ENCODE assay signal across 8 cellular contexts in genomic region chr3:129119365-129120100, GRCh38. TPM values are rescaled to one million over a fixed set of nuclear protein-coding genes. Genes with fewer than 3 reads are reported as not detected.
A peak's percentile ranks its signal among the peaks of the same experiment; 100 is the strongest.
DNase-seq lines count a peak whose midpoint lies in the region; ATAC-seq lines count a peak whose summit lies in the region.

No MANE protein-coding gene starts in this region.

- H3K27ac Mint-ChIP-seq in activated CD8-positive, alpha-beta memory T cell treated with anti-CD3 and anti-CD28 coated beads, Interleukin-2, amount 10 ng/mL, durations not matched to agents 7 days and 5 days = peak overlapping the region; percentile 97
- peak overlapping the region; percentile 97 for H3K27ac Mint-ChIP-seq in activated T-helper 2 cell treated with anti-CD3 and anti-CD28 coated beads, Interferon-gamma antibody, Interleukin-2, Interleukin-4, amounts not matched to agents 10 μg/mL and 5 μg/mL and 100 μg/mL, durations not matched to agents 14 hours and 24 hours and 36 hours
- peak overlapping the region; percentile 98 to 99 for H3K27ac Mint-ChIP-seq in stimulated activated naive CD8-positive, alpha-beta T cell treated with anti-CD3 and anti-CD28 coated beads, Interleukin-15, amount 100 ng/mL, for 72 hours

- peaks cover 27% of the 10 kb centered on the region for H3K36me3 Mint-ChIP-seq in activated CD8-positive, alpha-beta memory T cell treated with anti-CD3 and anti-CD28 coated beads, Interleukin-2, amount 10 ng/mL, durations not matched to agents 7 days and 5 days
- peaks cover 49% of the 10 kb centered on the region for H3K36me3 Mint-ChIP-seq in activated T-helper 2 cell treated with anti-CD3 and anti-CD28 coated beads, Interferon-gamma antibody, Interleukin-2, Interleukin-4, amounts not matched to agents 10 μg/mL and 5 μg/mL and 100 μg/mL, durations not matched to agents 14 hours and 24 hours and 36 hours (ENCODE audit: low read depth)

- ATAC-seq in activated CD8-positive, alpha-beta memory T cell treated with anti-CD3 and anti-CD28 coated beads, Interleukin-2, amount 10 ng/mL, durations not matched to agents 7 days and 5 days = no peak
- ATAC-seq in stimulated activated naive CD8-positive, alpha-beta T cell treated with anti-CD3 and anti-CD28 coated beads, Interleukin-15, amount 100 ng/mL, for 72 hours = no peak
- no peak for ATAC-seq in HG03139 (IDR thresholded peaks at IDR 0.05; ENCODE audit: unreplicated experiment)

- H3K9me3 ChIP-seq in iPS-18c (ENCODE audit: control insufficient read depth, insufficient read depth, low read length) = no peaks in the 10 kb centered on the region

- CTCF ChIA-PET in activated CD8-positive, alpha-beta memory T cell treated with anti-CD3 and anti-CD28 coated beads, Interleukin-2, amount 10 ng/mL, durations not matched to agents 7 days and 5 days (lab: Charles Lee) = interaction anchor here (0.7 to 6.1 kb wide), 14 partner anchors 9 to 149 kb away, joined by 3 to 45 read pairs (median 7); no protein-coding TSS in a partner anchor

- H3K4me1 Mint-ChIP-seq in activated CD8-positive, alpha-beta memory T cell treated with anti-CD3 and anti-CD28 coated beads, Interleukin-2, amount 10 ng/mL, durations not matched to agents 7 days and 5 days = peaks cover 66% of the 10 kb centered on the region
- H3K4me1 Mint-ChIP-seq in activated T-helper 2 cell treated with anti-CD3 and anti-CD28 coated beads, Interferon-gamma antibody, Interleukin-2, Interleukin-4, amounts not matched to agents 10 μg/mL and 5 μg/mL and 100 μg/mL, durations not matched to agents 14 hours and 24 hours and 36 hours (ENCODE audit: low read depth) = peaks cover 57% of the 10 kb centered on the region
- H3K4me1 Mint-ChIP-seq in stimulated activated naive CD8-positive, alpha-beta T cell treated with anti-CD3 and anti-CD28 coated beads, Interleukin-15, amount 100 ng/mL, for 72 hours = peaks cover 66% of the 10 kb centered on the region

- H3K4me3 ChIP-seq in iPS-18c (ENCODE audit: insufficient read depth, low read depth, low read length) = peak overlapping the region; percentile 81

- DNase-seq in activated CD8-positive, alpha-beta memory T cell treated with anti-CD3 and anti-CD28 coated beads, Interleukin-2, amount 10 ng/mL, durations not matched to agents 7 days and 5 days = peak; percentile 57
- no peak for DNase-seq in activated CD8-positive, alpha-beta memory T cell treated with anti-CD3 and anti-CD28 coated beads for 24 hours
- DNase-seq in activated T-helper 2 cell treated with anti-CD3 and anti-CD28 coated beads, Interferon-gamma antibody, Interleukin-2, Interleukin-4, amounts not matched to agents 10 μg/mL and 5 μg/mL and 100 μg/mL, durations not matched to agents 14 hours and 24 hours and 36 hours (ENCODE audit: low spot score) = peak; percentile 22
- peak; percentile 51 to 66 for DNase-seq in stimulated activated naive CD8-positive, alpha-beta T cell treated with anti-CD3 and anti-CD28 coated beads, Interleukin-15, amount 100 ng/mL, for 72 hours
- DNase-seq in foreskin melanocyte (no peak), NCI-H1436 (lab: John Stamatoyannopoulos, UW) (no peak)

- H3K4me3 Mint-ChIP-seq in activated CD8-positive, alpha-beta memory T cell treated with anti-CD3 and anti-CD28 coated beads, Interleukin-2, amount 10 ng/mL, durations not matched to agents 7 days and 5 days = peak overlapping the region; percentile 88
- peak overlapping the region; percentile 94 for H3K4me3 Mint-ChIP-seq in activated T-helper 2 cell treated with anti-CD3 and anti-CD28 coated beads, Interferon-gamma antibody, Interleukin-2, Interleukin-4, amounts not matched to agents 10 μg/mL and 5 μg/mL and 100 μg/mL, durations not matched to agents 14 hours and 24 hours and 36 hours (ENCODE audit: low read depth)
- H3K4me3 Mint-ChIP-seq in stimulated activated naive CD8-positive, alpha-beta T cell treated with anti-CD3 and anti-CD28 coated beads, Interleukin-15, amount 100 ng/mL, for 72 hours = peak overlapping the region; percentile 82 to 85

- intact Hi-C loops in activated T-helper 2 cell treated with anti-CD3 and anti-CD28 coated beads, Interferon-gamma antibody, Interleukin-2, Interleukin-4, amounts not matched to agents 10 μg/mL and 5 μg/mL and 100 μg/mL, durations not matched to agents 14 hours and 24 hours and 36 hours (cut with micrococcal nuclease) = loop anchor here (1.0 to 10.0 kb wide), 12 partner anchors 42 to 395 kb away; partner anchors contain the start of genes ACAD9, CNBP, COPG1 and IFT122

- no peaks in the 10 kb centered on the region for H3K9me3 Mint-ChIP-seq in activated CD8-positive, alpha-beta memory T cell treated with anti-CD3 and anti-CD28 coated beads, Interleukin-2, amount 10 ng/mL, durations not matched to agents 7 days and 5 days (ENCODE audit: low read depth)
- H3K9me3 Mint-ChIP-seq in activated T-helper 2 cell treated with anti-CD3 and anti-CD28 coated beads, Interferon-gamma antibody, Interleukin-2, Interleukin-4, amounts not matched to agents 10 μg/mL and 5 μg/mL and 100 μg/mL, durations not matched to agents 14 hours and 24 hours and 36 hours = no peaks in the 10 kb centered on the region
- no peaks in the 10 kb centered on the region for H3K9me3 Mint-ChIP-seq in stimulated activated naive CD8-positive, alpha-beta T cell treated with anti-CD3 and anti-CD28 coated beads, Interleukin-15, amount 100 ng/mL, for 72 hours

- H3K27me3 Mint-ChIP-seq in activated CD8-positive, alpha-beta memory T cell treated with anti-CD3 and anti-CD28 coated beads, Interleukin-2, amount 10 ng/mL, durations not matched to agents 7 days and 5 days = no peaks in the 10 kb centered on the region
- H3K27me3 Mint-ChIP-seq in activated T-helper 2 cell treated with anti-CD3 and anti-CD28 coated beads, Interferon-gamma antibody, Interleukin-2, Interleukin-4, amounts not matched to agents 10 μg/mL and 5 μg/mL and 100 μg/mL, durations not matched to agents 14 hours and 24 hours and 36 hours (ENCODE audit: low read depth) = no peaks in the 10 kb centered on the region
- no peaks in the 10 kb centered on the region for H3K27me3 Mint-ChIP-seq in stimulated activated naive CD8-positive, alpha-beta T cell treated with anti-CD3 and anti-CD28 coated beads, Interleukin-15, amount 100 ng/mL, for 72 hours

RNA-seq across cellular contexts. Expression of gene RAB43, which starts 2.1 kb away (rescaled TPM):
- total RNA-seq in activated CD8-positive, alpha-beta memory T cell treated with anti-CD3 and anti-CD28 coated beads, Interleukin-2, amount 10 ng/mL, durations not matched to agents 7 days and 5 days = 10 to 100 TPM; 33.7 to 36.1 TPM
- total RNA-seq in activated T-helper 2 cell treated with anti-CD3 and anti-CD28 coated beads, Interferon-gamma antibody, Interleukin-2, Interleukin-4, amounts not matched to agents 10 μg/mL and 5 μg/mL and 100 μg/mL, durations not matched to agents 14 hours and 24 hours and 36 hours = 30.7 and 32.1 TPM in 2 replicates

RNA-seq across cellular contexts. Expression of gene ISY1, which starts 41.3 kb away (rescaled TPM):
- total RNA-seq in activated CD8-positive, alpha-beta memory T cell treated with anti-CD3 and anti-CD28 coated beads, Interleukin-2, amount 10 ng/mL, durations not matched to agents 7 days and 5 days = 10 to 100 TPM; 44.4 to 75.9 TPM
- total RNA-seq in activated T-helper 2 cell treated with anti-CD3 and anti-CD28 coated beads, Interferon-gamma antibody, Interleukin-2, Interleukin-4, amounts not matched to agents 10 μg/mL and 5 μg/mL and 100 μg/mL, durations not matched to agents 14 hours and 24 hours and 36 hours = 71.4 and 78.0 TPM in 2 replicates

RNA-seq across cellular contexts. Expression of gene GP9, which starts 59.0 kb away (rescaled TPM):
- not detected for total RNA-seq in activated CD8-positive, alpha-beta memory T cell treated with anti-CD3 and anti-CD28 coated beads, Interleukin-2, amount 10 ng/mL, durations not matched to agents 7 days and 5 days
- not detected in 2 replicates for total RNA-seq in activated T-helper 2 cell treated with anti-CD3 and anti-CD28 coated beads, Interferon-gamma antibody, Interleukin-2, Interleukin-4, amounts not matched to agents 10 μg/mL and 5 μg/mL and 100 μg/mL, durations not matched to agents 14 hours and 24 hours and 36 hours

Comparison
In these comparisons a context has a peak if more than half of its experiments do, and no peak if none do; other contexts are left out.
1. DNase-seq: peak in activated CD8-positive, alpha-beta memory T cell treated with anti-CD3 and anti-CD28 coated beads, Interleukin-2, amount 10 ng/mL, durations not matched to agents 7 days and 5 days (single experiment), activated T-helper 2 cell treated with anti-CD3 and anti-CD28 coated beads, Interferon-gamma antibody, Interleukin-2, Interleukin-4, amounts not matched to agents 10 μg/mL and 5 μg/mL and 100 μg/mL, durations not matched to agents 14 hours and 24 hours and 36 hours (single experiment) and stimulated activated naive CD8-positive, alpha-beta T cell treated with anti-CD3 and anti-CD28 coated beads, Interleukin-15, amount 100 ng/mL, for 72 hours (2 of 2); none in activated CD8-positive, alpha-beta memory T cell treated with anti-CD3 and anti-CD28 coated beads for 24 hours (single experiment), foreskin melanocyte (single experiment) and NCI-H1436 (single experiment).
2. Peak in every context shown above with its lines, with median percentiles within 50 percentile points of each other: H3K27ac Mint-ChIP-seq and H3K4me3 Mint-ChIP-seq.